ENCODE assay signal across 17 cellular contexts in the genomic region with DNA sequence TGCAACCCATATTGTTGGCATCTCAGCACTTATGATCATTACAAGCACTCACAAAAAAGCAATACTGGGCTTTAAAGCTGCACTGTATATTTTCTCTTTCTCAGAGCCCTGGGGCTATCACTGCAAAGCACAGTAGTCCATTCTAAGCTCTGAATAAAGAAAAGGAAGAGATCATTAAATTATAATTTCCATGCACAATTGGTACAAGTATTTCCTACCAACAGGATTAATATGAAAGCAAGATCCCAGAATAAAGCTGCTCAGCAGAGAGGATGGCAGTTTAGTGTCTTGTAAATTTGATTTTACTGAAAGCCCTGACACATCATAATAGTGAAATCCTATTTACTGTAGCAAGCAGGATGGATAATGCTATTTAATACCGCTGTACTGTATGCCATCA.
"Had no signal": no experiment of that assay in that cellular context is flagged by ENCODE, and none has a peak within 500 bp of the region (broad histone marks: within the 10 kb centered on the region; RNA-seq: fewer than 3 reads in every experiment).

No MANE protein-coding gene starts in this region.

- ATAC-seq: activated CD4-positive, alpha-beta T cell treated with anti-CD3 and anti-CD28 coated beads for 36 hours; gastrocnemius medialis; naive thymus-derived CD4-positive, alpha-beta T cell; sciatic nerve; stimulated activated naive CD8-positive, alpha-beta T cell treated with anti-CD3 and anti-CD28 coated beads, Interleukin-15, amount 100 ng/mL, for 72 hours had no signal

- H3K27ac ChIP-seq: breast epithelium, gastrocnemius medialis, neutrophil, parathyroid adenoma had no signal

- DNase-seq: activated CD4-positive, alpha-beta T cell treated with anti-CD3 and anti-CD28 coated beads for 36 hours; activated CD4-positive, alpha-beta T cell treated with anti-CD3 and anti-CD28 coated beads, Interleukin-2, amount 50 U/mL, for 48 hours; activated gamma-delta T cell; cortex of kidney; gastrocnemius medialis; head of caudate nucleus; mesendoderm; naive thymus-derived CD4-positive, alpha-beta T cell; stimulated activated CD4-positive, alpha-beta T cell treated with anti-CD3 and anti-CD28 coated beads, Interleukin-4, amount 100 ng/mL, for 1 hour; stimulated activated naive CD8-positive, alpha-beta T cell treated with anti-CD3 and anti-CD28 coated beads, Interleukin-15, amount 100 ng/mL, for 72 hours had no signal

- H3K4me1 ChIP-seq: breast epithelium had no signal

- H2AFZ ChIP-seq: parathyroid adenoma had no signal

- H3K9me3 ChIP-seq: breast epithelium, gastrocnemius medialis, neutrophil had no signal

- H3K36me3 ChIP-seq: breast epithelium, gastrocnemius medialis, neutrophil had no signal

- H3K9ac ChIP-seq: parathyroid adenoma had no signal

- H3K4me3 ChIP-seq: breast epithelium, gastrocnemius medialis, smooth muscle cell had no signal

- FAIRE-seq: endometrium, TTC549 had no signal

- H3K27me3 ChIP-seq: breast epithelium, gastrocnemius medialis, neutrophil had no signal

- H3K4me2 ChIP-seq: smooth muscle cell had no signal
